11 cellular contexts compared by ENCODE assay signal in the genomic region with DNA sequence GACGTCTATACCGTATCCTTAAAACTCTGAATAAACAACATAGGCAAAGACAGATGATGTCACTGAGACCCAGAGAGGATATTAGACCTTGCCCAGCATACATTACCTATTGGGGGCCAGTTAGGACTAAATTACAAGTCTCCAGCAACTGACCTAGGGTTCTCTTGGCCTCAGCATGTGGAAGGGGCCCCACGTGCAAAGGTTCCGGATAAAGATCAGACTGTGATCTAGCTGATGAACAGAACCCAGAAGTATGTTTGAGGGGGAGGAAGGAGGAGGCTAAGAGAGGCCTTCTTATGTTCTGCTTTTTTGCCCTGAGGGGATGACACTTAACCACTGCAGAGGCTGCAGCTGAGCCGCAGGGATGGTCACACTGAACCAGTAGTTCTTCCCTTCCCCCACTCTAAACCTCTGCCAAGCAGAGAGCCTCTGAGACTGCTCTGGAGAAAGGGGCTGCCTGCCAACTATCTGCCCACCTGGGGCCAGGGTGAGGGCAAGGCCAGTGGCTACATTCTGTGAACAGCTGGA.
DNase-seq lines count a peak whose midpoint lies in the region; ATAC-seq lines count a peak whose summit lies in the region.
"Had no signal": no experiment of that assay in that cellular context is flagged by ENCODE, and none has a peak within 500 bp of the region (broad histone marks: within the 10 kb centered on the region; RNA-seq: fewer than 3 reads in every experiment).

No MANE protein-coding gene starts in this region.

- ATAC-seq in HG02678 (IDR thresholded peaks at IDR 0.05; ENCODE audit: unreplicated experiment) (no peak), GM21360 (IDR thresholded peaks at IDR 0.05; ENCODE audit: unreplicated experiment) (no peak), HG03097 (IDR thresholded peaks at IDR 0.05; ENCODE audit: low FRiP score, unreplicated experiment) (no peak)

- peak; percentile 95 to 96 for DNase-seq in AML-193 (lab: John Stamatoyannopoulos, UW)
- peak; percentile 81 for DNase-seq in KG1 (lab: John Stamatoyannopoulos, UW)
- DNase-seq in SHP77 (lab: John Stamatoyannopoulos, UW) = peak; percentile 22 to 34
- DNase-seq in islet precursor cell = peak; percentile 90
- DNase-seq in activated CD8-positive, alpha-beta memory T cell treated with anti-CD3 and anti-CD28 coated beads, Interleukin-2, amount 50 U/mL, for 48 hours = no peak
- DNase-seq: activated CD8-positive, alpha-beta memory T cell treated with anti-CD3 and anti-CD28 coated beads, Interleukin-2, amount 50 U/mL, for 4 hours; NCI-H1694 treated with DMSO at 0.1 percent for 48 hours; stimulated activated naive CD4-positive, alpha-beta T cell treated with Interleukin-2 at 50 U/mL for 16 hours had no signal
